ENCODE assay signal across 8 cellular contexts in the genomic region with DNA sequence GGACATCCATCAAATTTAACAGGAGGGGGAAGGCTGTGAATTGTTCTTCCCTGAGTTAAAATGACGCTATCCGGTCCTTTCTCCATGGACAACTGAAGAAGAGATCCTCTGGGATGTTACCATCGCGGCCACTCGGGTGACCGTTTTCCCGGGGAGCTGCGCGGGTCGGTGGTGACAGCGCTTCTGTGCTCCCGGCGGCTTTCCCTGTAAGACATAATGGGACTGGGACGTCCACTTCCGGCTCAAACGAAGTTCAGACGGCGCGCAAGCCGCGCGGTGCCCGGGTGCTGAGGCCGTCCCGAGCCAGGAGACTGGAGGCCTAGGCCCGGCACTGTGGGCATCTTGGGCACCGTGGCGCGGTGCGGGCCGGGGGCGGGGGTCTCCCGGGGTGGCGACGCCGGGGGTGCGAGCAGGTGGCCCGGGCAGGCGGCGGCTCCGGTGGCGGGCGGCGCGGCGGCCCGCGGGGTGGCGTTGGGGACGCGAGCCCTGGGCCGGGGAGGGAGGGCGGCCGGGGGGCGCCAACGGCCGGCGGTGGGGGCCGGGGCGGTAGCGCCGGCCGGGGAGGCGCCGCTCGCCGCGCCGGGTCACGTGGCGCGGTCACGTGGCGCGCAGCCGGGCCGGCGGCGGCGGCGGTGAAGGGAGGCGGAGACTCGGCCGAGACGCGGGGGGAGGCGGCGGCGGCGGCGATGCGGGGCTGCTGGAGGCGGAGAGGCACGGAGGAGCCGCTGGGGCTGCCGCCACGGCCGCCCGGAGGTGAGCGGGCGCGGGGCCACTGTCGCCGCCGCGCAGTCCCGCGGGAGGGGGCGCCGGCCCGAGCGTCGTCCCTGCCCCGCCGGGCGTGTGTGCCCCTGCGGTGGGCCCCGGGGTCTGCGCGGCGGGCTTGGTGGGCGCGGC.
DNase-seq lines count a peak whose midpoint lies in the region; ATAC-seq, FAIRE-seq and TF ChIP-seq lines count a peak whose summit lies in the region.

No MANE protein-coding gene starts in this region.

- H3K14ac ChIP-seq in H1 (ENCODE audit: insufficient read length) = no peak overlapping the region

- peak overlapping the region; percentile 87 to 99 for H3K4me2 ChIP-seq in H1 (ENCODE audit: insufficient read depth in 1 of 2, low read depth in 2 of 2, low read length in 2 of 2)
- H3K4me2 ChIP-seq in mesendoderm (ENCODE audit: low read length) = peak overlapping the region; percentile 73

- H4K20me1 ChIP-seq in H1 (replicated peaks in 1 of 2; ENCODE audit: control insufficient read depth in 1 of 2, insufficient read depth in 2 of 2, low read length in 2 of 2) = peaks cover 4 to 8% of the 10 kb centered on the region in 2 experiments

- H3K36me3 ChIP-seq in H1 (ENCODE audit: control insufficient read depth in 2 of 4, insufficient read depth in 4 of 4, low read length in 3 of 4) (no peaks in the 10 kb centered on the region), mesendoderm (ENCODE audit: control insufficient read depth, insufficient read depth, low read length) (no peaks in the 10 kb centered on the region)

- no peak for TF ChIP-seq CTCF in H1 (IDR thresholded peaks at IDR 0.05; ENCODE audit: control extremely low read depth in 1 of 3, insufficient read depth in 1 of 3, low read depth in 1 of 3, low read length in 3 of 3)

- no peak overlapping the region for H3K23ac ChIP-seq in H1 (ENCODE audit: insufficient read length)
- H3K23ac ChIP-seq in mesendoderm (ENCODE audit: low read length) = no peak overlapping the region

- H3K79me1 ChIP-seq in H1 (ENCODE audit: low read depth, low read length) (no peaks in the 10 kb centered on the region), mesendoderm (ENCODE audit: low read length) (peaks cover 7% of the 10 kb centered on the region)

- no peak overlapping the region for H3K27ac ChIP-seq in H1 (ENCODE audit: low read depth, low read length)
- H3K27ac ChIP-seq in mesendoderm (ENCODE audit: low read depth, low read length) = peak overlapping the region; percentile 80

- CTCF ChIA-PET in H1 (lab: Charles Lee; ENCODE audit: partially characterized antibody) = interaction anchor here (0.7 to 1.6 kb wide), 3 partner anchors 11 to 429 kb away, joined by 3 to 9 read pairs (median 4); no protein-coding TSS in a partner anchor

- no peak overlapping the region for H2BK120ac ChIP-seq in H1 (replicated peaks; ENCODE audit: low read depth, low read length)
- H2BK120ac ChIP-seq in mesendoderm (ENCODE audit: low read depth, low read length) = peak overlapping the region; percentile 76

- H3K56ac ChIP-seq in H1 (replicated peaks; ENCODE audit: insufficient read length, low read depth, low read length) = no peak overlapping the region
- peak overlapping the region; percentile 90 for H3K56ac ChIP-seq in mesendoderm (ENCODE audit: low read length)

- H3K4me1 ChIP-seq in H1 (replicated peaks in 1 of 4; ENCODE audit: control insufficient read depth in 3 of 4, insufficient read depth in 4 of 4, low read length in 3 of 4) (peaks cover 3 to 8% (median 7%) of the 10 kb centered on the region in 4 experiments; a peak in 6 of 7 replicates), mesendoderm (ENCODE audit: control insufficient read depth, low read depth, low read length) (peaks cover 4% of the 10 kb centered on the region)

- H2BK20ac ChIP-seq in H1 (ENCODE audit: low read length) = no peak overlapping the region

- peak overlapping the region; percentile 89 for H4K91ac ChIP-seq in H1 (replicated peaks; ENCODE audit: insufficient read length, low read length)

- peak; percentile 95 for DNase-seq in AG08396 (ENCODE audit: low spot score)
- DNase-seq in NCI-H748 (lab: John Stamatoyannopoulos, UW; ENCODE audit: unreplicated experiment) = peak; percentile 86
- DNase-seq in activated CD8-positive, alpha-beta memory T cell treated with anti-CD3 and anti-CD28 coated beads for 1 hour (ENCODE audit: extremely low read depth in 1 of 2, low read depth in 1 of 2) = peak; percentile 37 to 65
- peak in 1 of 2 experiments; percentile 77 for DNase-seq in H1 (ENCODE audit: low read depth in 1 of 2, low spot score in 2 of 2)
- peak; percentile 72 for DNase-seq in mesendoderm
- DNase-seq in stimulated activated CD8-positive, alpha-beta memory T cell treated with anti-CD3 and anti-CD28 coated beads, Interleukin-2, amount 100 ng/mL, for 1 hour (ENCODE audit: low read depth in 2 of 2) = peak; percentile 42 to 59

- peak overlapping the region; percentile 21 for H4K5ac ChIP-seq in H1 (ENCODE audit: insufficient read length, low read depth, low read length)
- no peak overlapping the region for H4K5ac ChIP-seq in mesendoderm (ENCODE audit: low read length)

- H3K9ac ChIP-seq in H1 (replicated peaks in 1 of 4; ENCODE audit: extremely low read depth in 1 of 4, low read depth in 3 of 4, low read length in 3 of 4) = peak overlapping the region; percentile 66 to 79 (median 76)
- H3K9ac ChIP-seq in mesendoderm (ENCODE audit: low read length) = peak overlapping the region; percentile 74

- peak overlapping the region; percentile 85; the same call in 1 of the 2 replicates for H4K8ac ChIP-seq in H1 (ENCODE audit: extremely low read depth, insufficient read depth, low read length)
- H4K8ac ChIP-seq in mesendoderm (ENCODE audit: low read depth, low read length) = peak overlapping the region; percentile 99

- no peak; a peak in 1 of 4 replicates for TF ChIP-seq RAD21 in H1 (IDR thresholded peaks at IDR 0.05 in 1 of 2, conservative IDR thresholded peaks at IDR 0.05 in 1 of 2; ENCODE audit: low read depth in 2 of 2, low read length in 2 of 2)

- no peak overlapping the region for H2AK5ac ChIP-seq in H1 (ENCODE audit: low read depth, low read length)
- no peak overlapping the region for H2AK5ac ChIP-seq in mesendoderm (ENCODE audit: low read length)

- H2BK15ac ChIP-seq in H1 (ENCODE audit: low read length) = no peak overlapping the region
- no peak overlapping the region for H2BK15ac ChIP-seq in mesendoderm (replicated peaks; ENCODE audit: low read depth)

- H3K27me3 ChIP-seq in H1 (replicated peaks in 1 of 4; ENCODE audit: control insufficient read depth in 3 of 4, extremely low read depth in 1 of 4, insufficient read depth in 3 of 4, low read length in 3 of 4) = peaks cover 0 to 8% (median 5%) of the 10 kb centered on the region in 4 experiments; a peak in 5 of 7 replicates
- H3K27me3 ChIP-seq in mesendoderm (ENCODE audit: insufficient read depth, low read length, poor library complexity) = no peaks in the 10 kb centered on the region

- no peak overlapping the region for H2BK12ac ChIP-seq in H1 (ENCODE audit: low read depth, low read length)

- H3K4me3 ChIP-seq in H1 (ENCODE audit: extremely low read depth in 1 of 4, insufficient read depth in 2 of 4, low read depth in 3 of 4, low read length in 4 of 4) = peak overlapping the region; percentile 73 to 91 (median 82)
- peak overlapping the region; percentile 57 for H3K4me3 ChIP-seq in mesendoderm (ENCODE audit: low read length)

- no peak for TF ChIP-seq EP300 in H1 (IDR thresholded peaks at IDR 0.05; ENCODE audit: borderline replicate concordance in 1 of 2, low read depth in 2 of 2, low read length in 2 of 2)

- no peaks in the 10 kb centered on the region for H3K9me3 ChIP-seq in H1 (ENCODE audit: insufficient read depth in 2 of 2, low read depth in 1 of 2, low read length in 1 of 2)

- POLR2A ChIA-PET in H1 (lab: Charles Lee; ENCODE audit: partially characterized antibody) = interaction anchor here (0.6 to 1.5 kb wide), 3 partner anchors 10 to 232 kb away, joined by 3 to 6 read pairs (median 3); no protein-coding TSS in a partner anchor

- TF ChIP-seq POLR2A in H1 (IDR thresholded peaks at IDR 0.05; ENCODE audit: control extremely low read depth in 1 of 2, low read depth in 2 of 2, low read length in 2 of 2) = peak in 1 of 2 experiments; percentile 42; a peak in 1 of 3 replicates

- no peak for FAIRE-seq in H1 (lab: Jason Lieb, UNC)

- H2AFZ ChIP-seq in H1 (ENCODE audit: low read length) = peak overlapping the region; percentile 37

- ATAC-seq in GM18907 (IDR thresholded peaks at IDR 0.05; ENCODE audit: unreplicated experiment) (peak; percentile 72), HG03139 (IDR thresholded peaks at IDR 0.05; ENCODE audit: unreplicated experiment) (peak; percentile 71)

- H2BK5ac ChIP-seq in H1 (ENCODE audit: low read depth, low read length) = no peak overlapping the region
- H2BK5ac ChIP-seq in mesendoderm (ENCODE audit: low read length) = no peak overlapping the region

- peaks cover 9% of the 10 kb centered on the region for H3K23me2 ChIP-seq in H1 (ENCODE audit: low read depth, low read length)

- H3K79me2 ChIP-seq in H1 (ENCODE audit: control insufficient read depth in 1 of 2, insufficient read depth in 2 of 2, low read length in 2 of 2) (peaks cover 10 to 38% of the 10 kb centered on the region in 2 experiments), mesendoderm (ENCODE audit: control insufficient read depth, insufficient read depth, low read length) (peaks cover 19% of the 10 kb centered on the region)

- 1% methylated on average over 40 of the region's 123 CpGs; no CpG with 5 or more reads in 1 of the 2 experiments for WGBS in H1 (ENCODE audit: extremely low coverage in 1 of 2, insufficient coverage in 1 of 2, insufficient read length in 1 of 2, insufficient replicate concordance in 2 of 2, low coverage in 1 of 2, low lambda C conversion rate in 2 of 2, missing lambda C conversion rate in 1 of 2), 2 experiments
- WGBS in mesendoderm (ENCODE audit: extremely low coverage, insufficient coverage, low lambda C conversion rate) = no CpG with 5 or more reads among the region's 123 CpGs

- no peak overlapping the region; the same call in none of the 2 replicates for H3K18ac ChIP-seq in H1 (ENCODE audit: extremely low read depth, low read length)
- peak overlapping the region; percentile 98 for H3K18ac ChIP-seq in mesendoderm (ENCODE audit: low read length)

- peak overlapping the region; percentile 21 for H3K4ac ChIP-seq in H1 (replicated peaks; ENCODE audit: insufficient read length, low read depth, low read length)
- H3K4ac ChIP-seq in mesendoderm (ENCODE audit: low read depth, low read length) = peak overlapping the region; percentile 99

TF ChIP-seq in H1, 55 proteins besides CTCF, POLR2A, EP300 and RAD21 (continues in another document):
- TF ChIP-seq HDAC2 (IDR thresholded peaks at IDR 0.05; ENCODE audit: borderline replicate concordance in 1 of 2, low read depth in 2 of 2, low read length in 2 of 2) (peak; percentile 47 to 54; a peak in 1 of 4 replicates), EZH2 (IDR thresholded peaks at IDR 0.05; ENCODE audit: low read depth, low read length, severe bottlenecking) (no peak), HDAC6 (IDR thresholded peaks at IDR 0.05; ENCODE audit: low read depth, low read length) (no peak), TBP (IDR thresholded peaks at IDR 0.05; ENCODE audit: low read depth, low read length) (peak; percentile 38; the same call in 1 of the 2 replicates), PHF8 (conservative IDR thresholded peaks at IDR 0.05; ENCODE audit: low read depth, low read length) (peak; percentile 62), TAF1 (IDR thresholded peaks at IDR 0.05; ENCODE audit: low read depth, low read length) (peak; percentile 65; the same call in 1 of the 2 replicates)
- TF ChIP-seq, protein P1, sequence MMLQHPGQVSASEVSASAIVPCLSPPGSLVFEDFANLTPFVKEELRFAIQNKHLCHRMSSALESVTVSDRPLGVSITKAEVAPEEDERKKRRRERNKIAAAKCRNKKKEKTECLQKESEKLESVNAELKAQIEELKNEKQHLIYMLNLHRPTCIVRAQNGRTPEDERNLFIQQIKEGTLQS (IDR thresholded peaks at IDR 0.05; ENCODE audit: insufficient read depth, low read depth, low read length) = peak; percentile 95; the same call in 1 of the 2 replicates
